In the genomic region with DNA sequence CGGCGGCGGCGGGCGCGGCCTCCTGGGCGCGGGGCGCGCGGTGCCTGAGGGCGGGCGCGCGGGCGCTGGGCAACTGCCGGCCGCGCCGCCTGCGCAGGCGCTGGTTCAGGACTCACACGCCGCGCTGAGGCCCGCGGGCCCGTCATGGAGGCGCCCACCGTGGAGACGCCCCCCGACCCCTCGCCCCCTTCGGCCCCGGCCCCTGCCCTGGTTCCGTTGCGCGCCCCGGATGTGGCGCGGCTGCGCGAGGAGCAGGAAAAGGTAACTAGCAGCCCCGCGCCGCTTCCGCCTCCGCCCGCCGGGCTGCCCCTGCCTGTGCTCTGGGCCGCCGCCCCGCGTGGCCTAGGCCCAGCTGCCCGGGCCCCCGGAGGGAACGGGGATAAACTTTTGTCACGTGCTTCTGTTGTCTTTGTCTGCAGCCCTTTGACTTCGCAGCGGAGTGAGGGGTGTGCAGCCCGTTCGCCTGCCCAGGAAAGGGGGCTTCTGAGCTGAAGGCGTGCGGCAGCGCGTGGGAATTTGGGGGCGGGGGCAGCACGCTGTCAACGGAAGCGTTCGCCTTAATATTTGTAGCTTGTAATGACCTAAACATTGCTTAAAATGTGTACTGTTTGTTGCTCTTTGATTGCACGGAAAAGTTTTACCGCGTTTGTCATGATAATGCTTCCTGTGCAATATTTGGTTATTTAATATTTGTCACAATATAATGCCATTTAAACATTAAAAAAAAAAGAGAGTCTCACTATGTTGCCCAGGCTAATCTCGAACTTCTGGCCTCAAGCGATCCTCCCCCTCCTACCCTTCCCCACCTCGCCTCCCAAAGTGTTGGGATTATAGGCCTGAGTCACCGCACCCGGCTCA, we compare ENCODE assay signal across 1 cellular context.
TF ChIP-seq lines count a peak whose summit lies in the region.

No MANE protein-coding gene starts in this region.

TF ChIP-seq in K562, 482 proteins besides CTCF, POLR2A, EP300 and RAD21 (continued from another document and continues in another):
- TF ChIP-seq, protein P1, sequence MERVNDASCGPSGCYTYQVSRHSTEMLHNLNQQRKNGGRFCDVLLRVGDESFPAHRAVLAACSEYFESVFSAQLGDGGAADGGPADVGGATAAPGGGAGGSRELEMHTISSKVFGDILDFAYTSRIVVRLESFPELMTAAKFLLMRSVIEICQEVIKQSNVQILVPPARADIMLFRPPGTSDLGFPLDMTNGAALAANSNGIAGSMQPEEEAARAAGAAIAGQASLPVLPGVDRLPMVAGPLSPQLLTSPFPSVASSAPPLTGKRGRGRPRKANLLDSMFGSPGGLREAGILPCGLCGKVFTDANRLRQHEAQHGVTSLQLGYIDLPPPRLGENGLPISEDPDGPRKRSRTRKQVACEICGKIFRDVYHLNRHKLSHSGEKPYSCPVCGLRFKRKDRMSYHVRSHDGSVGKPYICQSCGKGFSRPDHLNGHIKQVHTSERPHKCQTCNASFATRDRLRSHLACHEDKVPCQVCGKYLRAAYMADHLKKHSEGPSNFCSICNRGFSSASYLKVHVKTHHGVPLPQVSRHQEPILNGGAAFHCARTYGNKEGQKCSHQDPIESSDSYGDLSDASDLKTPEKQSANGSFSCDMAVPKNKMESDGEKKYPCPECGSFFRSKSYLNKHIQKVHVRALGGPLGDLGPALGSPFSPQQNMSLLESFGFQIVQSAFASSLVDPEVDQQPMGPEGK (CRISPR knock-in tag; IDR thresholded peaks at IDR 0.05; ENCODE audit: borderline replicate concordance), result no peak
- no peak for TF ChIP-seq NR2F6 (CRISPR knock-in tag; IDR thresholded peaks at IDR 0.05)
- TF ChIP-seq KDM4B (IDR thresholded peaks at IDR 0.05; ENCODE audit: borderline replicate concordance in 2 of 2, low read depth in 1 of 2), result no peak
- TF ChIP-seq PHB2 (IDR thresholded peaks at IDR 0.05; ENCODE audit: low read depth), result no peak
- no peak for TF ChIP-seq ZEB2 (IDR thresholded peaks at IDR 0.05)
- no peak for TF ChIP-seq ZNF699 (CRISPR knock-in tag; IDR thresholded peaks at IDR 0.05; ENCODE audit: insufficient replicate concordance)
- TF ChIP-seq, protein P2, sequence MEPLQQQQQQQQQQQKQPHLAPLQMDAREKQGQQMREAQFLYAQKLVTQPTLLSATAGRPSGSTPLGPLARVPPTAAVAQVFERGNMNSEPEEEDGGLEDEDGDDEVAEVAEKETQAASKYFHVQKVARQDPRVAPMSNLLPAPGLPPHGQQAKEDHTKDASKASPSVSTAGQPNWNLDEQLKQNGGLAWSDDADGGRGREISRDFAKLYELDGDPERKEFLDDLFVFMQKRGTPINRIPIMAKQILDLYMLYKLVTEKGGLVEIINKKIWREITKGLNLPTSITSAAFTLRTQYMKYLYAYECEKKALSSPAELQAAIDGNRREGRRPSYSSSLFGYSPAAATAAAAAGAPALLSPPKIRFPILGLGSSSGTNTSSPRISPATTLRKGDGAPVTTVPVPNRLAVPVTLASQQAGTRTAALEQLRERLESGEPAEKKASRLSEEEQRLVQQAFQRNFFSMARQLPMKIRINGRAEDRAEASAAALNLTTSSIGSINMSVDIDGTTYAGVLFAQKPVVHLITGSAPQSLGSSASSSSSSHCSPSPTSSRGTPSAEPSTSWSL (CRISPR knock-in tag; IDR thresholded peaks at IDR 0.05; ENCODE audit: borderline replicate concordance), result no peak
- no peak for TF ChIP-seq ZNF766 (CRISPR knock-in tag; conservative IDR thresholded peaks at IDR 0.05)
- TF ChIP-seq FUS (optimal IDR thresholded peaks at IDR 0.05; ENCODE audit: low read depth, low read length), result no peak
- no peak for TF ChIP-seq SRSF7 (optimal IDR thresholded peaks at IDR 0.05; ENCODE audit: low read depth, low read length)
- no peak for TF ChIP-seq MEIS2 (IDR thresholded peaks at IDR 0.05; ENCODE audit: partially characterized antibody)
- TF ChIP-seq, protein P3, sequence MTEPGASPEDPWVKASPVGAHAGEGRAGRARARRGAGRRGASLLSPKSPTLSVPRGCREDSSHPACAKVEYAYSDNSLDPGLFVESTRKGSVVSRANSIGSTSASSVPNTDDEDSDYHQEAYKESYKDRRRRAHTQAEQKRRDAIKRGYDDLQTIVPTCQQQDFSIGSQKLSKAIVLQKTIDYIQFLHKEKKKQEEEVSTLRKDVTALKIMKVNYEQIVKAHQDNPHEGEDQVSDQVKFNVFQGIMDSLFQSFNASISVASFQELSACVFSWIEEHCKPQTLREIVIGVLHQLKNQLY (CRISPR knock-in tag; conservative IDR thresholded peaks at IDR 0.05), result no peak
- TF ChIP-seq BRD4 (IDR thresholded peaks at IDR 0.05), result no peak
- peak in 1 of 2 experiments; percentile 95; a peak in 2 of 4 replicates for TF ChIP-seq HDAC1 (IDR thresholded peaks at IDR 0.05)
- no peak for TF ChIP-seq ZNF551 (CRISPR knock-in tag; IDR thresholded peaks at IDR 0.05)
- no peak for TF ChIP-seq STAT5B (CRISPR knock-in tag; IDR thresholded peaks at IDR 0.05)
- no peak for TF ChIP-seq PTTG1 (tag; IDR thresholded peaks at IDR 0.05; ENCODE audit: low read depth)
- TF ChIP-seq GTF2F1 (IDR thresholded peaks at IDR 0.05; ENCODE audit: low read depth, low read length), result no peak
- TF ChIP-seq KLF10 (CRISPR knock-in tag; IDR thresholded peaks at IDR 0.05), result no peak
- no peak for TF ChIP-seq HDGF (IDR thresholded peaks at IDR 0.05)
- TF ChIP-seq BCL6 (CRISPR knock-in tag; IDR thresholded peaks at IDR 0.05), result no peak
- no peak for TF ChIP-seq RBM15 (IDR thresholded peaks at IDR 0.05; ENCODE audit: insufficient read depth, low read length)
- no peak for TF ChIP-seq NFRKB (IDR thresholded peaks at IDR 0.05; ENCODE audit: low read depth)
- TF ChIP-seq GATAD2B (IDR thresholded peaks at IDR 0.05; ENCODE audit: borderline replicate concordance), result 0 out of 2 replicates have a peak, but pooled peaks have one; percentile 1
- TF ChIP-seq ZNF75A (CRISPR knock-in tag; IDR thresholded peaks at IDR 0.05), result no peak
- no peak for TF ChIP-seq RBM34 (IDR thresholded peaks at IDR 0.05; ENCODE audit: borderline replicate concordance, insufficient read depth, low read length)
- TF ChIP-seq RNF2 (IDR thresholded peaks at IDR 0.05), result no peak
- TF ChIP-seq, protein P4, sequence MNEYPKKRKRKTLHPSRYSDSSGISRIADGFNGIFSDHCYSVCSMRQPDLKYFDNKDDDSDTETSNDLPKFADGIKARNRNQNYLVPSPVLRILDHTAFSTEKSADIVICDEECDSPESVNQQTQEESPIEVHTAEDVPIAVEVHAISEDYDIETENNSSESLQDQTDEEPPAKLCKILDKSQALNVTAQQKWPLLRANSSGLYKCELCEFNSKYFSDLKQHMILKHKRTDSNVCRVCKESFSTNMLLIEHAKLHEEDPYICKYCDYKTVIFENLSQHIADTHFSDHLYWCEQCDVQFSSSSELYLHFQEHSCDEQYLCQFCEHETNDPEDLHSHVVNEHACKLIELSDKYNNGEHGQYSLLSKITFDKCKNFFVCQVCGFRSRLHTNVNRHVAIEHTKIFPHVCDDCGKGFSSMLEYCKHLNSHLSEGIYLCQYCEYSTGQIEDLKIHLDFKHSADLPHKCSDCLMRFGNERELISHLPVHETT (CRISPR knock-in tag; conservative IDR thresholded peaks at IDR 0.05 in 1 of 2, IDR thresholded peaks at IDR 0.05 in 1 of 2), result peak in 1 of 2 experiments; percentile 59; a peak in 2 of 4 replicates
- no peak for TF ChIP-seq TAL1 (IDR thresholded peaks at IDR 0.05)
- peak; percentile 36 for TF ChIP-seq NEUROD1 (IDR thresholded peaks at IDR 0.05; ENCODE audit: borderline replicate concordance, low read depth, low read length, partially characterized antibody)
- no peak for TF ChIP-seq RFX7 (CRISPR knock-in tag; IDR thresholded peaks at IDR 0.05)
- TF ChIP-seq KAT2B (IDR thresholded peaks at IDR 0.05; ENCODE audit: low read depth, low read length), result no peak
- TF ChIP-seq ZNF232 (CRISPR knock-in tag; IDR thresholded peaks at IDR 0.05), result no peak
- 0 out of 4 replicates have a peak, but pooled peaks of 1 of the 2 experiments have one; percentile 25 for TF ChIP-seq RCOR1 (IDR thresholded peaks at IDR 0.05; ENCODE audit: borderline replicate concordance in 1 of 2, low read depth in 2 of 2, low read length in 2 of 2)
- TF ChIP-seq, protein P5, sequence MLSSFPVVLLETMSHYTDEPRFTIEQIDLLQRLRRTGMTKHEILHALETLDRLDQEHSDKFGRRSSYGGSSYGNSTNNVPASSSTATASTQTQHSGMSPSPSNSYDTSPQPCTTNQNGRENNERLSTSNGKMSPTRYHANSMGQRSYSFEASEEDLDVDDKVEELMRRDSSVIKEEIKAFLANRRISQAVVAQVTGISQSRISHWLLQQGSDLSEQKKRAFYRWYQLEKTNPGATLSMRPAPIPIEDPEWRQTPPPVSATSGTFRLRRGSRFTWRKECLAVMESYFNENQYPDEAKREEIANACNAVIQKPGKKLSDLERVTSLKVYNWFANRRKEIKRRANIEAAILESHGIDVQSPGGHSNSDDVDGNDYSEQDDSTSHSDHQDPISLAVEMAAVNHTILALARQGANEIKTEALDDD (IDR thresholded peaks at IDR 0.05), result no peak
- TF ChIP-seq MAZ (CRISPR knock-in tag; conservative IDR thresholded peaks at IDR 0.05 in 1 of 2, IDR thresholded peaks at IDR 0.05 in 1 of 2), result peak in 1 of 2 experiments; percentile 5; a peak in 3 of 4 replicates
- TF ChIP-seq, protein P6, sequence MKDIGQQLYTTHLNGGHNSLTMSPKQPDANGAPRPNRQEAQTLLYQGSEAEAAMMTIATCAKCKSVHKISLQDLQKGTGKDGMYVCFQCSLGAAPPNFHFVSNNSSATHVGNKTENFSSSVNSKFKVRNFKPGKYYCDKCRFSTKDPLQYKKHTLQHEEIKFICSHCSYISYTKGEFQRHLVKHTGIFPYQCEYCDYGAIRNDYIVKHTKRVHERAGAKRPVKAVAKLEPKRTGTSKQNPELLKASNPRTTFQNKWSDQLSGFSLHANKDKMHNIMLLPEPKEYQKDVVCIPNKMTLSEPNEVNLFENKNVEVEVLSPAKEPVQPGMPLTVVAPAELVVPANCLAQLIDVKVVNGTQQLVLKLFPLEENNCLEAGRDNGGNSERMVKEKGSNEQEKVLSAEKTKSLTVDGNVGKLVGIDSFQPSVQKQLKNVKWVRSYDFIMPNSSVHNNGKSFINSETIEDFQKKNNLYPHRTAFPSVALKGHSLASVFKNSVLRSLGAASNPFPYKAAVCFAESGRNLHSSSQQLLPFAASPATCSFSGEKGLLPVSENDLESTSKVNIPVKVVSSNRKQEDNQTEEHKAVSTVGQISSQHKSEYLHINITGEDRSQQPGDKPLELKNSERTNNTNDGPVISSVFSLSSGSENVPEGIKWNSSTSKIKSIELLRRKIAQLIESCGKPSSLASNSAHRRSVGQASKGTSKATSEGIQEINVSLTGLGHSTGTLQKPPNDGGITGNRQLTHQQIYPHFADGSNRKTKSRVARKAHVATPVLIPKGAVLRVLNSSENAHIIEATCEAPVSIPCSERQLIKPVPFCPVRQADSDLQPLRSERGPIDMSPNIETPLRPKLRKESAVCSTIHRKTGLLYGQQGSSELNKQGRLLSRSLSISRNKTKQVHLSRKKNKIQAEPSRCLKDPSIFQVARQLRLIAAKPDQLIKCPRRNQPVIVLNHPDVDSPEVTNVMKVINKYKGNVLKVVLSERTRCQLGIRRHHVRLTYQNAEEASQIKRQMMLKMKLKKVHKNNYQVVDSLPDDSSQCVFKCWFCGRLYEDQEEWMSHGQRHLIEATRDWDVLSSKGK (CRISPR knock-in tag; IDR thresholded peaks at IDR 0.05), result no peak
- TF ChIP-seq ZNF174 (CRISPR knock-in tag; IDR thresholded peaks at IDR 0.05), result no peak
- TF ChIP-seq, protein P7, sequence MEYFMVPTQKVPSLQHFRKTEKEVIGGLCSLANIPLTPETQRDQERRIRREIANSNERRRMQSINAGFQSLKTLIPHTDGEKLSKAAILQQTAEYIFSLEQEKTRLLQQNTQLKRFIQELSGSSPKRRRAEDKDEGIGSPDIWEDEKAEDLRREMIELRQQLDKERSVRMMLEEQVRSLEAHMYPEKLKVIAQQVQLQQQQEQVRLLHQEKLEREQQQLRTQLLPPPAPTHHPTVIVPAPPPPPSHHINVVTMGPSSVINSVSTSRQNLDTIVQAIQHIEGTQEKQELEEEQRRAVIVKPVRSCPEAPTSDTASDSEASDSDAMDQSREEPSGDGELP (CRISPR knock-in tag; IDR thresholded peaks at IDR 0.05; ENCODE audit: borderline replicate concordance), result peak; percentile 80; the same call in 1 of the 2 replicates
- TF ChIP-seq, protein P8, sequence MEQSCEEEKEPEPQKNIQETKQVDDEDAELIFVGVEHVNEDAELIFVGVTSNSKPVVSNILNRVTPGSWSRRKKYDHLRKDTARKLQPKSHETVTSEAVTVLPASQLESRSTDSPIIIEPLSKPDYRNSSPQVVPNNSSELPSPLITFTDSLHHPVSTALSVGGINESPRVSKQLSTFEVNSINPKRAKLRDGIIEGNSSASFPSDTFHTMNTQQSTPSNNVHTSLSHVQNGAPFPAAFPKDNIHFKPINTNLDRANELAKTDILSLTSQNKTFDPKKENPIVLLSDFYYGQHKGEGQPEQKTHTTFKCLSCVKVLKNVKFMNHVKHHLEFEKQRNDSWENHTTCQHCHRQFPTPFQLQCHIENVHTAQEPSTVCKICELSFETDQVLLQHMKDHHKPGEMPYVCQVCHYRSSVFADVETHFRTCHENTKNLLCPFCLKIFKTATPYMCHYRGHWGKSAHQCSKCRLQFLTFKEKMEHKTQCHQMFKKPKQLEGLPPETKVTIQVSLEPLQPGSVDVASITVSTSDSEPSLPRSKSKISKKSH (CRISPR knock-in tag; IDR thresholded peaks at IDR 0.05), result no peak
- TF ChIP-seq PHTF2 (CRISPR knock-in tag; IDR thresholded peaks at IDR 0.05), result no peak
- TF ChIP-seq ILF3 (IDR thresholded peaks at IDR 0.05; ENCODE audit: borderline replicate concordance), result no peak
- no peak for TF ChIP-seq MYNN (IDR thresholded peaks at IDR 0.05)
- TF ChIP-seq MYNN (CRISPR knock-in tag; IDR thresholded peaks at IDR 0.05), result no peak
- TF ChIP-seq SIN3A (IDR thresholded peaks at IDR 0.05; ENCODE audit: borderline replicate concordance in 2 of 2, control insufficient read depth in 1 of 2, low read depth in 2 of 2, low read length in 2 of 2), result peak; percentile 70 to 93
- TF ChIP-seq MTA3 (IDR thresholded peaks at IDR 0.05; ENCODE audit: borderline replicate concordance), result no peak; the same call in 1 of the 2 replicates
- no peak for TF ChIP-seq CREBBP (IDR thresholded peaks at IDR 0.05; ENCODE audit: low read depth, low read length)
- no peak for TF ChIP-seq SIRT6 (IDR thresholded peaks at IDR 0.05; ENCODE audit: low read depth, low read length)
- no peak for TF ChIP-seq LEF1 (IDR thresholded peaks at IDR 0.05)
- no peak for TF ChIP-seq ZNF184 (CRISPR knock-in tag; IDR thresholded peaks at IDR 0.05)
- no peak for TF ChIP-seq MCM2 (IDR thresholded peaks at IDR 0.05; ENCODE audit: low read depth)
- no peak for TF ChIP-seq ZFPM2 (CRISPR knock-in tag; IDR thresholded peaks at IDR 0.05)
- TF ChIP-seq, protein P9, sequence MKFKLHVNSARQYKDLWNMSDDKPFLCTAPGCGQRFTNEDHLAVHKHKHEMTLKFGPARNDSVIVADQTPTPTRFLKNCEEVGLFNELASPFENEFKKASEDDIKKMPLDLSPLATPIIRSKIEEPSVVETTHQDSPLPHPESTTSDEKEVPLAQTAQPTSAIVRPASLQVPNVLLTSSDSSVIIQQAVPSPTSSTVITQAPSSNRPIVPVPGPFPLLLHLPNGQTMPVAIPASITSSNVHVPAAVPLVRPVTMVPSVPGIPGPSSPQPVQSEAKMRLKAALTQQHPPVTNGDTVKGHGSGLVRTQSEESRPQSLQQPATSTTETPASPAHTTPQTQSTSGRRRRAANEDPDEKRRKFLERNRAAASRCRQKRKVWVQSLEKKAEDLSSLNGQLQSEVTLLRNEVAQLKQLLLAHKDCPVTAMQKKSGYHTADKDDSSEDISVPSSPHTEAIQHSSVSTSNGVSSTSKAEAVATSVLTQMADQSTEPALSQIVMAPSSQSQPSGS (CRISPR knock-in tag; IDR thresholded peaks at IDR 0.05), result no peak
- TF ChIP-seq MAFF (IDR thresholded peaks at IDR 0.05; ENCODE audit: low read length), result no peak
- TF ChIP-seq ZNF583 (CRISPR knock-in tag; IDR thresholded peaks at IDR 0.05), result no peak
- no peak for TF ChIP-seq POLR2B (IDR thresholded peaks at IDR 0.05; ENCODE audit: low read depth, partially characterized antibody)
- TF ChIP-seq ELF2 (CRISPR knock-in tag; IDR thresholded peaks at IDR 0.05), result peak; percentile 18; the same call in 1 of the 2 replicates
